ENCODE assay signal across 20 cellular contexts in genomic region chr1:205533729-205534443, GRCh38. TPM values are rescaled to one million over a fixed set of nuclear protein-coding genes. Genes with fewer than 3 reads are reported as not detected.
A peak's percentile ranks its signal among the peaks of the same experiment; 100 is the strongest.
DNase-seq lines count a peak whose midpoint lies in the region; ATAC-seq and TF ChIP-seq lines count a peak whose summit lies in the region.
"Had no signal": no experiment of that assay in that cellular context is flagged by ENCODE, and none has a peak within 500 bp of the region (broad histone marks: within the 10 kb centered on the region; RNA-seq: fewer than 3 reads in every experiment).

No MANE protein-coding gene starts in this region.

- CTCF ChIA-PET in SK-N-SH (lab: Yijun Ruan, JAX): interaction anchor here (0.6 to 24.3 kb wide), 12 partner anchors 10 to 260 kb away, joined by 3 to 1333 read pairs (median 4); partner anchors contain the start of genes CDK18 and ELK4

- H3F3A ChIP-seq in neural progenitor cell (ENCODE audit: low read depth) (peaks cover 7% of the 10 kb centered on the region), SK-N-SH (replicated peaks; ENCODE audit: insufficient read depth) (peaks cover 3% of the 10 kb centered on the region)

- no peak for TF ChIP-seq RAD21 in SK-N-SH (IDR thresholded peaks at IDR 0.05; ENCODE audit: low read length)

- H3K4me2 ChIP-seq in neural progenitor cell (peak overlapping the region; percentile 38), SK-N-SH (no peak overlapping the region)
- H3K4me2 ChIP-seq: A549; BLaER1 treated with 17β-estradiol and CSF1 and Interleukin-3, amounts not matched to agents 10 nM and 100 nM; KMS-11; PC-9 had no signal

- H3K4me1 ChIP-seq in neural progenitor cell (peaks cover 17% of the 10 kb centered on the region), SK-N-SH (ENCODE audit: control insufficient read depth in 1 of 2, insufficient read depth in 2 of 2, low read depth in 1 of 2, low read length in 1 of 2) (peaks cover 0 to 18% of the 10 kb centered on the region in 2 experiments; a peak in 1 of 4 replicates)

- H4K20me1 ChIP-seq in neural progenitor cell (ENCODE audit: low read depth) (no peaks in the 10 kb centered on the region), SK-N-SH (ENCODE audit: insufficient read depth) (no peaks in the 10 kb centered on the region)

- H3K9me2 ChIP-seq in SK-N-SH: no peaks in the 10 kb centered on the region

- H3K36me3 Mint-ChIP-seq in chondrocyte (ENCODE audit: low read depth) (peaks cover 4% of the 10 kb centered on the region), neural progenitor cell (peaks cover 2% of the 10 kb centered on the region), T-helper 17 cell (ENCODE audit: low read depth) (peaks cover 2% of the 10 kb centered on the region)

- peaks cover 18% of the 10 kb centered on the region for H3K27me3 Mint-ChIP-seq in chondrocyte (ENCODE audit: low read depth)
- H3K27me3 Mint-ChIP-seq in neural progenitor cell (ENCODE audit: insufficient read depth, low read depth): peaks cover 18% of the 10 kb centered on the region
- peaks cover 45% of the 10 kb centered on the region for H3K27me3 Mint-ChIP-seq in T-helper 17 cell

- intact Hi-C loops in cardiac septum (cut with DNase I) (no loop called here), Right ventricle myocardium superior (cut with DNase I) (no loop called here)

- H3K27me3 ChIP-seq in neural progenitor cell: peaks cover 11% of the 10 kb centered on the region
- no peaks in the 10 kb centered on the region for H3K27me3 ChIP-seq in SK-N-SH (ENCODE audit: insufficient read depth)

- H3K4me1 Mint-ChIP-seq in chondrocyte (ENCODE audit: low read depth) (peaks cover 4% of the 10 kb centered on the region), neural progenitor cell (peaks cover 41% of the 10 kb centered on the region), T-helper 17 cell (peaks cover 11% of the 10 kb centered on the region)

- POLR2A ChIA-PET in SK-N-SH (lab: Yijun Ruan, JAX): no interaction called here

- H2AFZ ChIP-seq in neural progenitor cell (replicated peaks) (no peak overlapping the region), SK-N-SH (ENCODE audit: low read depth) (no peak overlapping the region)
- H2AFZ ChIP-seq: PC-9 had no signal

- H3K79me2 ChIP-seq in neural progenitor cell (ENCODE audit: low read depth): no peaks in the 10 kb centered on the region
- no peaks in the 10 kb centered on the region for H3K79me2 ChIP-seq in SK-N-SH (ENCODE audit: insufficient read depth)

- no peak overlapping the region for H3K4me3 Mint-ChIP-seq in chondrocyte (ENCODE audit: unreplicated experiment)
- H3K4me3 Mint-ChIP-seq in neural progenitor cell: no peak overlapping the region
- no peak overlapping the region for H3K4me3 Mint-ChIP-seq in T-helper 17 cell
- H3K4me3 Mint-ChIP-seq: HFFc6 had no signal

- TF ChIP-seq CTCF in chondrocyte (IDR thresholded peaks at IDR 0.05): no peak
- no peak for TF ChIP-seq CTCF in neural progenitor cell (IDR thresholded peaks at IDR 0.05)
- TF ChIP-seq CTCF in SK-N-SH (IDR thresholded peaks at IDR 0.05): no peak

- H3K4me3 ChIP-seq in neural progenitor cell (no peak overlapping the region), SK-N-SH (ENCODE audit: low read depth in 2 of 2, low read length in 1 of 2) (no peak overlapping the region)
- H3K4me3 ChIP-seq: A549; BLaER1 treated with 17β-estradiol and CSF1 and Interleukin-3, amounts not matched to agents 10 nM and 100 nM; PC-9; SK-N-MC had no signal

- H3K9me3 Mint-ChIP-seq in chondrocyte (ENCODE audit: low read depth) (no peaks in the 10 kb centered on the region), neural progenitor cell (no peaks in the 10 kb centered on the region)
- H3K9me3 Mint-ChIP-seq: HFFc6 had no signal

- H3K27ac Mint-ChIP-seq in chondrocyte (ENCODE audit: unreplicated experiment) (no peak overlapping the region), neural progenitor cell (no peak overlapping the region), T-helper 17 cell (no peak overlapping the region)
- H3K27ac Mint-ChIP-seq: HFFc6 had no signal

- H3K9ac ChIP-seq in neural progenitor cell: no peak overlapping the region
- H3K9ac ChIP-seq in SK-N-SH: no peak overlapping the region
- H3K9ac ChIP-seq: BLaER1 treated with 17β-estradiol and CSF1 and Interleukin-3, amounts not matched to agents 10 nM and 100 nM; KMS-11 had no signal

- H3K36me3 ChIP-seq in neural progenitor cell (no peaks in the 10 kb centered on the region), SK-N-SH (replicated peaks in 1 of 2; ENCODE audit: control insufficient read depth in 1 of 2, insufficient read depth in 2 of 2, low read length in 1 of 2) (no peaks in the 10 kb centered on the region)

- no peak for ATAC-seq in Right ventricle myocardium superior (ENCODE audit: poor library complexity)
- no peak for ATAC-seq in T-helper 17 cell
- ATAC-seq in GM18502 (IDR thresholded peaks at IDR 0.05; ENCODE audit: poor library complexity, unreplicated experiment): no peak
- ATAC-seq: A549 had no signal

- H3K9me3 ChIP-seq in neural progenitor cell (ENCODE audit: low read depth) (no peaks in the 10 kb centered on the region), SK-N-SH (no peaks in the 10 kb centered on the region), T-helper 17 cell (ENCODE audit: control insufficient read depth, low read length, poor library complexity, severe bottlenecking) (no peaks in the 10 kb centered on the region)
- H3K9me3 ChIP-seq: A549; BLaER1 treated with 17β-estradiol and CSF1 and Interleukin-3, amounts not matched to agents 10 nM and 100 nM had no signal

- TF ChIP-seq EP300 in SK-N-SH (IDR thresholded peaks at IDR 0.05; ENCODE audit: borderline replicate concordance in 1 of 2, low read depth in 1 of 2, low read length in 1 of 2): no peak

- H3K27ac ChIP-seq in neural progenitor cell (peak overlapping the region; percentile 53), SK-N-SH (ENCODE audit: low read depth in 2 of 2, low read length in 1 of 2) (no peak overlapping the region)
- H3K27ac ChIP-seq: A549; BLaER1 treated with 17β-estradiol and CSF1 and Interleukin-3, amounts not matched to agents 10 nM and 100 nM; KMS-11; PC-9; SK-N-MC had no signal

- 90% methylated on average over 5 of the region's 8 CpGs for WGBS in SK-N-SH (ENCODE audit: low lambda C conversion rate)

- DNase-seq in cardiac septum (ENCODE audit: low spot score): peak; percentile 35
- no peak for DNase-seq in Right ventricle myocardium superior
- DNase-seq in chondrocyte (ENCODE audit: low spot score): peak; percentile 76
- DNase-seq in neural progenitor cell (ENCODE audit: low spot score): peak; percentile 22
- DNase-seq in SK-N-SH: no peak
- no peak for DNase-seq in COLO829 (ENCODE audit: low spot score)
- no peak for DNase-seq in T-helper 17 cell
- DNase-seq: GF-D8, GOT3, HFFc6, NCI-H1092, NCI-H1694, NCI-H2107, NCI-H446, PC-9 had no signal

TF ChIP-seq in SK-N-SH, 30 proteins besides CTCF, POLR2A, EP300 and RAD21 (continues in another document):
- no peak for TF ChIP-seq POLR2AphosphoS5 (IDR thresholded peaks at IDR 0.05; ENCODE audit: low read depth, low read length)
- TF ChIP-seq RFX5 (IDR thresholded peaks at IDR 0.05; ENCODE audit: low read length): no peak
- no peak for TF ChIP-seq USF1 (IDR thresholded peaks at IDR 0.05; ENCODE audit: borderline replicate concordance, low read depth)
- TF ChIP-seq TAF1 (IDR thresholded peaks at IDR 0.05; ENCODE audit: borderline replicate concordance, low read depth, low read length): no peak
- no peak for TF ChIP-seq USF2 (IDR thresholded peaks at IDR 0.05; ENCODE audit: borderline replicate concordance, low read depth, low read length)
- TF ChIP-seq ELF1 (IDR thresholded peaks at IDR 0.05): no peak

RNA-seq across cellular contexts. Expression of gene CDK18, which starts 29.4 kb away (rescaled TPM):
- total RNA-seq in cardiac septum: 195 TPM
- total RNA-seq in Right ventricle myocardium superior: 172 TPM
- total RNA-seq in chondrocyte: 10.2 to 18.4 TPM (median 17.3 TPM) in 3 replicates
- 14.1 and 25.5 TPM in 2 replicates for total RNA-seq in neural progenitor cell (ENCODE audit: low replicate concordance)
- polyA plus RNA-seq in SK-N-SH (2012; rRNA removed): 2.5 and 3.1 TPM in 2 replicates
- 0.80 and 1.3 TPM in 2 replicates for polyA plus RNA-seq in SK-N-SH (2012; cell fraction: cytosol; rRNA removed)
- polyA plus RNA-seq in SK-N-SH (2012; cell fraction: nucleus; rRNA removed): 10.6 and 12.1 TPM in 2 replicates
- 1 to 10 TPM in 1 of 2 donors, under 1 TPM in 1; 0.94 to 1.7 TPM for total RNA-seq in T-helper 17 cell

Comparison
In these comparisons a context has a peak if more than half of its experiments do, and no peak if none do; other contexts are left out.
1. DNase-seq: peak in cardiac septum (single experiment), chondrocyte (single experiment) and neural progenitor cell (single experiment); none in Right ventricle myocardium superior (single experiment), SK-N-SH (single experiment), COLO829 (single experiment) and T-helper 17 cell (0 of 3).